In genomic region chr3:108091498-108092259, GRCh38 we compare ENCODE assay signal across 8 cellular contexts. TPM values are rescaled to one million over a fixed set of nuclear protein-coding genes. Genes with fewer than 3 reads are reported as not detected.
DNase-seq lines count a peak whose midpoint lies in the region; TF ChIP-seq lines count a peak whose summit lies in the region.

No MANE protein-coding gene starts in this region.

- H3K9me3 ChIP-seq in SU-DHL-6 (ENCODE audit: insufficient read depth, low read length): no peaks in the 10 kb centered on the region

- no peak for TF ChIP-seq CTCF in SU-DHL-6 (IDR thresholded peaks at IDR 0.05; ENCODE audit: insufficient read depth, low read length, poor library complexity, severe bottlenecking)
- no peak for TF ChIP-seq CTCF in brain (conservative IDR thresholded peaks at IDR 0.05)

- H3K9ac ChIP-seq in SU-DHL-6 (ENCODE audit: low read length): peak overlapping the region; percentile 99

- H3K9me3 Mint-ChIP-seq in brain: peaks cover 0 to 7% (median 2%) of the 10 kb centered on the region in 5 experiments

- H3K4me3 Mint-ChIP-seq in brain: peak overlapping the region; percentile 83 to 93 (median 86)

- peaks cover under 1% of the 10 kb centered on the region; the same call in 1 of the 2 replicates for H3K36me3 ChIP-seq in SU-DHL-6 (ENCODE audit: low read length)

- DNase-seq in NCI-H526 (lab: John Stamatoyannopoulos, UW) (peak; percentile 41 to 65), NCI-H526 treated with DMSO at 0.1 percent for 48 hours (lab: John Stamatoyannopoulos, UW) (no peak), kidney tubule cell (ENCODE audit: low spot score) (peak; percentile 33), NCI-H1417 (lab: John Stamatoyannopoulos, UW) (no peak), NCI-H82 treated with DMSO at 0.1 percent for 48 hours (lab: John Stamatoyannopoulos, UW; ENCODE audit: unreplicated experiment) (no peak)
- DNase-seq in stimulated activated CD4-positive, alpha-beta T cell treated with anti-CD3 and anti-CD28 coated beads, TNF-alpha, amount 100 ng/mL, for 4 hours (ENCODE audit: low read depth in 3 of 3): peak in 2 of 3 experiments; percentile 18 to 34

- H3K4me2 ChIP-seq in SU-DHL-6 (ENCODE audit: low read depth, low read length, poor library complexity, severe bottlenecking): peak overlapping the region; percentile 56

- 0 out of 2 replicates have a peak, but pooled peaks cover 9% of the 10 kb centered on the region for H3F3A ChIP-seq in SU-DHL-6 (ENCODE audit: insufficient read depth)

- H4K20me1 ChIP-seq in SU-DHL-6 (ENCODE audit: low read depth, low read length): peaks cover 5% of the 10 kb centered on the region; the same call in 1 of the 2 replicates

- H3K4me1 Mint-ChIP-seq in brain: peaks cover 27% of the 10 kb centered on the region

- H3K79me2 ChIP-seq in SU-DHL-6 (ENCODE audit: insufficient read depth, low read length): peaks cover 40% of the 10 kb centered on the region

- peak overlapping the region; percentile 65 for H2AFZ ChIP-seq in SU-DHL-6 (ENCODE audit: low read depth, low read length, severe bottlenecking)

- H3K36me3 Mint-ChIP-seq in brain: no peaks in the 10 kb centered on the region

- no peaks in the 10 kb centered on the region for H3K9me2 ChIP-seq in SU-DHL-6 (replicated peaks; ENCODE audit: insufficient read depth, low read length)

- peak overlapping the region; percentile 100 for H3K4me3 ChIP-seq in SU-DHL-6 (ENCODE audit: insufficient read depth, low read length, poor library complexity, severe bottlenecking)

- H3K27me3 Mint-ChIP-seq in brain: peaks cover 15% of the 10 kb centered on the region

- H3K27ac ChIP-seq in SU-DHL-6 (ENCODE audit: low read depth, low read length): no peak overlapping the region

- peak overlapping the region; percentile 44 to 91 (median 83) for H3K27ac Mint-ChIP-seq in brain

- no peaks in the 10 kb centered on the region for H3K27me3 ChIP-seq in SU-DHL-6 (ENCODE audit: low read length)

RNA-seq across cellular contexts. Expression of gene CD47, which starts 0.8 kb away (rescaled TPM):
- polyA plus RNA-seq in brain (ENCODE audit: insufficient read depth, low read depth, low replicate concordance): 30.5 TPM

Comparison
In these comparisons a context has a peak if more than half of its experiments do, and no peak if none do; other contexts are left out.
1. DNase-seq: peak in NCI-H526 (2 of 2), kidney tubule cell (single experiment) and stimulated activated CD4-positive, alpha-beta T cell treated with anti-CD3 and anti-CD28 coated beads, TNF-alpha, amount 100 ng/mL, for 4 hours (2 of 3); none in NCI-H526 treated with DMSO at 0.1 percent for 48 hours (single experiment), NCI-H1417 (0 of 3) and NCI-H82 treated with DMSO at 0.1 percent for 48 hours (single experiment).